In the genomic region with DNA sequence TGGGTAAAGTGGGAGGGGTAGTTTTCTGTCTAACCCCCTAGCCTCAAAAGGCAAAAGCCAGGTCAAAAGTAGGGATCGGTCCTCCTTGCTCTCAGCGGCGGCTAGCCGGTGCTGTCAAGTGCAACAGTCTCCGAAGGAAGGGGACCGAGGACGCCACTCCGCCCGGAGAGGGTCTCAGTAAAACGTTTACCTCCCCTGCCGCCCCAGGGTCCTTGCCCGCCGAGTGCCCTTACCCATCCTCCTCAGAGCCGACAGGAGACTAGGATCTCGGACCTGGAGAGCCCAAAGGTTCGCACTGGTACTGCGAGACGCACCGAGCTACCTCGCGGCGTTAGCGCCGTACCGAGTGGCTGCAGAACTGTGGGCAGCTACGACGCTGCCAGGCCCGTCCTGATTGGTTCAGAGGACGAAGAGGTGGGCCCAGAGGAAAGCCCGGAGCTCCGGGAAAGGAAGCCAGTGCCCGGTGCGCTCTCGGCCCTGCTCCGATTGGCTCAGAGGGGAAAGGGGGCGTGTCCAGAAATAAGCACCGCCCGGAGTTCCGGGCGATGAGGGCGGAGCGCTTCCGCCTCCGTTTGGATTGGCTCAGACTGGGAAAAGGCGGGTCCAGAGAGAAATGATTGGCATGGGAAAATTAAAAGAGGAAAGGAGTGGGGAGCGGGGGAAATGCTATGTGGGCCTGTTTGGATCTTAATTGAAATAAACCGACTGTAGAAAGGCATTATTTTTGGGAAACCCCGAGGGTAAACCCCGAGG, we compare ENCODE assay signal across 8 cellular contexts.
DNase-seq lines count a peak whose midpoint lies in the region; ATAC-seq, FAIRE-seq and TF ChIP-seq lines count a peak whose summit lies in the region.
"Not testable (repeated sequence)": the region's sequence is repeated elsewhere in the genome, so short reads cannot be mapped to it uniquely, and the experiment has no call there.

A gene with protein sequence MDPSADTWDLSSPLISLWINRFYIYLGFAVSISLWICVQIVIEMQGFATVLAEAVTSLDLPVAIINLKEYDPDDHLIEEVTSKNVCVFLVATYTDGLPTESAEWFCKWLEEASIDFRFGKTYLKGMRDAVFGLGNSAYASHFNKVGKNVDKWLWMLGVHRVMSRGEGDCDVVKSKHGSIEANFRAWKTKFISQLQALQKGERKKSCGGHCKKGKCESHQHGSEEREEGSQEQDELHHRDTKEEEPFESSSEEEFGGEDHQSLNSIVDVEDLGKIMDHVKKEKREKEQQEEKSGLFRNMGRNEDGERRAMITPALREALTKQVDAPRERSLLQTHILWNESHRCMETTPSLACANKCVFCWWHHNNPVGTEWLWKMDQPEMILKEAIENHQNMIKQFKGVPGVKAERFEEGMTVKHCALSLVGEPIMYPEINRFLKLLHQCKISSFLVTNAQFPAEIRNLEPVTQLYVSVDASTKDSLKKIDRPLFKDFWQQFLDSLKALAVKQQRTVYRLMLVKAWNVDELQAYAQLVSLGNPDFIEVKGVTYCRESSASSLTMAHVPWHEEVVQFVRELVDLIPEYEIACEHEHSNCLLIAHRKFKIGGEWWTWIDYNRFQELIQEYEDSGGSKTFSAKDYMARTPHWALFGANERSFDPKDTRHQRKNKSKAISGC (minus strand): TSS at position 362 of the 753 bp plus-strand sequence. CDS start 125 bp downstream, at position 237.

- not testable (repeated sequence) for H3K9me2 ChIP-seq in MM.1S (replicated peaks; ENCODE audit: insufficient read depth, low read length)

- H3K4me1 Mint-ChIP-seq in nephron = peaks cover 12% of the 10 kb centered on the region

- H3K4me3 Mint-ChIP-seq in nephron = peak within 1 kb of the TSS; percentile 93 to 95 (median 94)

- not testable (repeated sequence) for H3K9me3 Mint-ChIP-seq in nephron

- peak; percentile 97 for ATAC-seq in stimulated activated naive CD8-positive, alpha-beta T cell treated with anti-CD3 and anti-CD28 coated beads, Interleukin-15, Interleukin-2, amounts not matched to agents 100 U/mL and 50 U/mL, for 24 hours

- not testable (repeated sequence) for TF ChIP-seq CTCF in MM.1S (IDR thresholded peaks at IDR 0.05; ENCODE audit: low read length); nephron (IDR thresholded peaks at IDR 0.05; ENCODE audit: unreplicated experiment in 3 of 3)

- H3K27me3 Mint-ChIP-seq in nephron (ENCODE audit: low read depth) = not testable (repeated sequence)

- not testable (repeated sequence) for H4K20me1 ChIP-seq in MM.1S (ENCODE audit: insufficient read depth, low read length)

- H3K4me2 ChIP-seq in MM.1S (ENCODE audit: low read depth, low read length) = peak within 1 kb of the TSS; percentile 70; the same call in 1 of the 2 replicates

- peaks cover 44% of the 10 kb centered on the region for H3K79me2 ChIP-seq in MM.1S (ENCODE audit: low read length)

- not testable (repeated sequence) for H3K36me3 ChIP-seq in MM.1S (replicated peaks; ENCODE audit: insufficient read depth, low read length)

- H3K4me3 ChIP-seq in MM.1S (ENCODE audit: low read length) = peak within 1 kb of the TSS; percentile 69

- H3K9me3 ChIP-seq in MM.1S (replicated peaks; ENCODE audit: insufficient read depth, low read length) = not testable (repeated sequence)

- FAIRE-seq in G401.6 (lab: Jason Lieb, UNC) = peak; percentile 97

- H3F3A ChIP-seq in MM.1S (ENCODE audit: insufficient read depth, low read length) = not testable (repeated sequence)

- H3K9ac ChIP-seq in MM.1S (ENCODE audit: low read length) = peak within 1 kb of the TSS; percentile 64; the same call in 1 of the 2 replicates

- not testable (repeated sequence) for H3K27me3 ChIP-seq in MM.1S (replicated peaks; ENCODE audit: insufficient read depth, low read length)

- not testable (repeated sequence) for H3K4me1 ChIP-seq in MM.1S (ENCODE audit: low read length)

- H3K27ac Mint-ChIP-seq in nephron = peak within 1 kb of the TSS; percentile 88 to 99 (median 96)

- peak within 1 kb of the TSS; percentile 40; the same call in 1 of the 2 replicates for H3K27ac ChIP-seq in MM.1S (ENCODE audit: low read length)

- H2AFZ ChIP-seq in MM.1S (ENCODE audit: low read length) = peak within 1 kb of the TSS; percentile 72

- DNase-seq in HCEC 1CT (peak; percentile 96), MM.1S (peak; percentile 97), SHP77 treated with DMSO at 0.1 percent for 48 hours (lab: John Stamatoyannopoulos, UW) (peak; percentile 94), activated gamma-delta T cell treated with Interleukin-2 at 50 U/mL for 16 hours (peak; percentile 97), fibroblast of the conjunctiva (ENCODE audit: low read depth) (peak; percentile 94)
- DNase-seq in stimulated activated naive CD8-positive, alpha-beta T cell treated with anti-CD3 and anti-CD28 coated beads, Interleukin-15, Interleukin-2, amounts not matched to agents 100 U/mL and 50 U/mL, for 24 hours = peak; percentile 96

- peaks cover 12% of the 10 kb centered on the region for H3K36me3 Mint-ChIP-seq in nephron (ENCODE audit: low read depth)

Comparison
In these comparisons a context has a peak if more than half of its experiments do, and no peak if none do; other contexts are left out.
1. Peak in every context shown above with its lines: DNase-seq, ATAC-seq, H3K4me3 ChIP-seq and H3K27ac ChIP-seq.